In the genomic region with DNA sequence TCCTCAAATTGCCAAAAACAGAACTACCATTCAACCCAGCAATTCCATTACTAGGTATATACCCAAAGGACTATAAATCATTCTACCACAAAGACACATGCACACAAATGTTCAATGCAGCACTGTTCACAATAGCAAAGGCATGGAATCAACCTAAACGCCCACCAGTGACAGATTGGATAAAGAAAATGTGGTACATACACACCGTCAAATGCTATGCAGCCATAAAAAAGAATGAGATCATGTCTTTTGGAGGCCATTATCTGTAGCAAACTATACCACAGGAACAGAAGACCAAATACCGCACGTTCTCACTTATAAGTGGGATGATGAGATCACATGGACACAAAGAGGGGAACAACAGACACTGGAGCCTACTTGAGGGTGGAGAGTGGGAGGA, we compare ENCODE assay signal across 28 cellular contexts.
"Had no signal": no experiment of that assay in that cellular context is flagged by ENCODE, and none has a peak within 500 bp of the region (broad histone marks: within the 10 kb centered on the region; RNA-seq: fewer than 3 reads in every experiment).

No MANE protein-coding gene starts in this region.

- H3K36me3 ChIP-seq: adrenal gland, breast epithelium, colonic mucosa, gastroesophageal sphincter, spleen, thoracic aorta, upper lobe of right lung had no signal

- H3K4me1 ChIP-seq: colonic mucosa, spleen, upper lobe of right lung had no signal

- H3K4me3 ChIP-seq: adrenal gland, colonic mucosa, dorsolateral prefrontal cortex, gastroesophageal sphincter, lung, spleen, thoracic aorta, upper lobe of right lung had no signal

- H3K9me3 ChIP-seq: adrenal gland, breast epithelium, colonic mucosa, gastroesophageal sphincter, spleen, thoracic aorta, upper lobe of right lung had no signal

- H3K27me3 ChIP-seq: adrenal gland, breast epithelium, colonic mucosa, gastroesophageal sphincter, upper lobe of right lung had no signal

- DNase-seq: activated B cell treated with CpG ODN at 0.5 μM for 24 hours; activated CD4-positive, alpha-beta T cell treated with anti-CD3 and anti-CD28 coated beads for 36 hours; activated CD4-positive, alpha-beta T cell treated with anti-CD3 and anti-CD28 coated beads, Interleukin-2, amount 50 U/mL, for 4 hours; activated CD8-positive, alpha-beta memory T cell treated with anti-CD3 and anti-CD28 coated beads for 24 hours; activated CD8-positive, alpha-beta memory T cell treated with anti-CD3 and anti-CD28 coated beads, Interleukin-2, amount 50 U/mL, for 4 hours; activated T-cell treated with anti-CD3 and anti-CD28 coated beads, Interleukin-2, amount 50 U/mL, for 24 hours; adrenal gland; colonic mucosa; dorsolateral prefrontal cortex; effector memory CD8-positive, alpha-beta T cell; kidney; naive thymus-derived CD4-positive, alpha-beta T cell; occipital lobe; posterior cingulate gyrus; spleen; stimulated activated CD4-positive, alpha-beta T cell treated with anti-CD3 and anti-CD28 coated beads, Interleukin-4, amount 100 ng/mL, for 1 hour; stimulated activated naive CD4-positive, alpha-beta T cell; T1000; upper lobe of right lung had no signal

- H3K27ac ChIP-seq: adrenal gland, colonic mucosa, dorsolateral prefrontal cortex, spleen had no signal

- ATAC-seq: activated CD4-positive, alpha-beta T cell treated with anti-CD3 and anti-CD28 coated beads for 36 hours; activated naive CD4-positive, alpha-beta T cell treated with anti-CD3 and anti-CD28 coated beads, Interleukin-2, amount 50 U/mL, for 72 hours; activated T-helper 17 cell treated with anti-CD3 and anti-CD28 coated beads, Interleukin-2, amount 50 U/mL, for 72 hours; effector memory CD8-positive, alpha-beta T cell; esophagus mucosa; gastroesophageal sphincter; left lobe of liver; naive thymus-derived CD4-positive, alpha-beta T cell; sciatic nerve; upper lobe of right lung had no signal
